12 cellular contexts compared by ENCODE assay signal in genomic region chr1:94245747-94246438, GRCh38. TPM values are rescaled to one million over a fixed set of nuclear protein-coding genes. Genes with fewer than 3 reads are reported as not detected.
DNase-seq lines count a peak whose midpoint lies in the region; ATAC-seq and TF ChIP-seq lines count a peak whose summit lies in the region.
"Had no signal": no experiment of that assay in that cellular context is flagged by ENCODE, and none has a peak within 500 bp of the region (broad histone marks: within the 10 kb centered on the region; RNA-seq: fewer than 3 reads in every experiment).

No MANE protein-coding gene starts in this region.

- H3K9me3 Mint-ChIP-seq in type B pancreatic cell, result peaks cover 13% of the 10 kb centered on the region

- TF ChIP-seq CTCF in heart right ventricle (IDR thresholded peaks at IDR 0.05) (no peak), coronary artery (IDR thresholded peaks at IDR 0.05) (no peak), type B pancreatic cell (conservative IDR thresholded peaks at IDR 0.05) (no peak)

- H3K4ac ChIP-seq in mesenchymal stem cell (ENCODE audit: low read depth in 1 of 2, low read length in 2 of 2), result no peak overlapping the region

- H2BK5ac ChIP-seq in mesenchymal stem cell (ENCODE audit: low read depth, low read length, poor library complexity, severe bottlenecking), result peak overlapping the region; percentile 91

- peaks cover 2% of the 10 kb centered on the region for H3K79me1 ChIP-seq in mesenchymal stem cell (replicated peaks; ENCODE audit: low read length, poor library complexity, severe bottlenecking)

- H3K27ac ChIP-seq in heart right ventricle (peak overlapping the region; percentile 84 to 96 (median 90)), coronary artery (peak overlapping the region; percentile 85 to 89), mesenchymal stem cell (ENCODE audit: low read length, poor library complexity, severe bottlenecking) (peak overlapping the region; percentile 93)

- no peak overlapping the region for H2BK120ac ChIP-seq in mesenchymal stem cell (ENCODE audit: low read depth, low read length)

- H2AFZ ChIP-seq in mesenchymal stem cell (ENCODE audit: low read depth, low read length), result no peak overlapping the region

- H3K9ac ChIP-seq in mesenchymal stem cell (ENCODE audit: low read length), result peak overlapping the region; percentile 91

- H3K4me1 ChIP-seq in heart right ventricle, result peaks cover 0 to 15% (median 6%) of the 10 kb centered on the region in 9 donors
- peaks cover 1% of the 10 kb centered on the region for H3K4me1 ChIP-seq in mesenchymal stem cell (ENCODE audit: control insufficient read depth, insufficient read depth, low read depth, low read length)

- no peaks in the 10 kb centered on the region for H3K36me3 ChIP-seq in heart right ventricle
- no peaks in the 10 kb centered on the region for H3K36me3 ChIP-seq in mesenchymal stem cell (ENCODE audit: control insufficient read depth in 1 of 2, insufficient read depth in 2 of 2, low read depth in 1 of 2, low read length in 2 of 2)

- peak overlapping the region; percentile 35 for H2AK5ac ChIP-seq in mesenchymal stem cell (ENCODE audit: low read length, severe bottlenecking)

- no peak overlapping the region for H4K8ac ChIP-seq in mesenchymal stem cell (ENCODE audit: low read length)

- peak overlapping the region; percentile 57 to 88 (median 68) for H3K4me3 ChIP-seq in heart right ventricle
- peak overlapping the region; percentile 84 for H3K4me3 ChIP-seq in coronary artery
- peak overlapping the region in 1 of 2 experiments; percentile 83 for H3K4me3 ChIP-seq in mesenchymal stem cell (ENCODE audit: insufficient read depth in 1 of 2, low read depth in 1 of 2, low read length in 2 of 2)
- H3K4me3 ChIP-seq: mucosa of descending colon had no signal

- no peak overlapping the region for H3K23ac ChIP-seq in mesenchymal stem cell (ENCODE audit: low read length in 2 of 2)

- no peak overlapping the region for H3K18ac ChIP-seq in mesenchymal stem cell (ENCODE audit: low read depth in 1 of 2, low read length in 2 of 2)

- H3K27me3 ChIP-seq in heart right ventricle (peaks cover 0 to 69% (median 0%) of the 10 kb centered on the region in 7 donors), mesenchymal stem cell (ENCODE audit: control insufficient read depth in 1 of 2, insufficient read depth in 1 of 2, low read length in 2 of 2) (no peaks in the 10 kb centered on the region)

- peaks cover 47% of the 10 kb centered on the region for H3K27me3 Mint-ChIP-seq in type B pancreatic cell

- no peak overlapping the region for H4K91ac ChIP-seq in mesenchymal stem cell (ENCODE audit: low read length)

- H2BK12ac ChIP-seq in mesenchymal stem cell (ENCODE audit: low read length in 2 of 2), result no peak overlapping the region

- peak overlapping the region; percentile 65 for H3K4me2 ChIP-seq in mesenchymal stem cell (ENCODE audit: low read length, poor library complexity, severe bottlenecking)

- H2BK15ac ChIP-seq in mesenchymal stem cell (ENCODE audit: low read depth, poor library complexity, severe bottlenecking), result no peak overlapping the region

- intact Hi-C loops in heart right ventricle (cut with DNase I) (loop anchor here in 8 of 10 donors (2.0 to 10.0 kb wide), 8 partner anchors 49 to 199 kb away; no protein-coding TSS in a partner anchor), left ventricle myocardium superior (cut with micrococcal nuclease) (loop anchor here (10.0 kb wide), 1 partner anchor 79 kb away; no protein-coding TSS in a partner anchor)

- H3K4me1 Mint-ChIP-seq in type B pancreatic cell (ENCODE audit: unreplicated experiment), result peaks cover 15% of the 10 kb centered on the region

- H3K14ac ChIP-seq in mesenchymal stem cell (ENCODE audit: low read length in 2 of 2), result no peak overlapping the region

- 57 to 71% methylated on average over 5 of the region's 5 CpGs for WGBS in heart right ventricle, 2 donors
- WGBS in mesenchymal stem cell, result 93% methylated on average over 4 of the region's 5 CpGs

- H3K4me3 Mint-ChIP-seq in type B pancreatic cell, result peak overlapping the region; percentile 95

- peaks cover 9% of the 10 kb centered on the region for H3K36me3 Mint-ChIP-seq in type B pancreatic cell

- peak in 1 of 8 donors; percentile 20 for ATAC-seq in heart right ventricle
- ATAC-seq in left ventricle myocardium superior, result no peak
- no peak for ATAC-seq in GM21529 (IDR thresholded peaks at IDR 0.05; ENCODE audit: unreplicated experiment)
- ATAC-seq: stimulated activated naive CD8-positive, alpha-beta T cell treated with anti-CD3 and anti-CD28 coated beads, Interleukin-15, Interleukin-2, amounts not matched to agents 100 U/mL and 50 U/mL, for 24 hours had no signal

- H3K27ac Mint-ChIP-seq in type B pancreatic cell, result peak overlapping the region; percentile 93

- H3K9me3 ChIP-seq in heart right ventricle (peaks cover 0 to 35% (median 22%) of the 10 kb centered on the region in 11 donors), mesenchymal stem cell (ENCODE audit: control insufficient read depth, low read length) (no peaks in the 10 kb centered on the region)
- H3K9me3 ChIP-seq: mucosa of descending colon had no signal

- DNase-seq in heart right ventricle (no peak), left ventricle myocardium superior (no peak), coronary artery (ENCODE audit: low spot score) (no peak), mesenchymal stem cell (no peak), type B pancreatic cell (ENCODE audit: extremely low spot score, unreplicated experiment) (no peak), NOMO-1 (lab: John Stamatoyannopoulos, UW; ENCODE audit: unreplicated experiment in 2 of 2) (no peak), NCI-H226 (no peak)
- DNase-seq: activated CD4-positive, alpha-beta T cell treated with anti-CD3 and anti-CD28 coated beads, Interleukin-2, amount 50 U/mL, for 48 hours; amniotic stem cell; mucosa of descending colon; stimulated activated naive CD8-positive, alpha-beta T cell treated with anti-CD3 and anti-CD28 coated beads, Interleukin-15, Interleukin-2, amounts not matched to agents 100 U/mL and 50 U/mL, for 24 hours had no signal

RNA-seq across cellular contexts. Expression of gene ARHGAP29, which starts 8.5 kb away (rescaled TPM):
- total RNA-seq in heart right ventricle (10 to 100 TPM; 20.9 to 34.3 (median 28.8) TPM), left ventricle myocardium superior (25.9 TPM), type B pancreatic cell (ENCODE audit: low replicate concordance) (42.7 and 213 TPM in 2 replicates)
- 10 to 100 TPM in 1 of 2 donors, 1 to 10 TPM in 1; 8.8 to 23.8 TPM for polyA plus RNA-seq in heart right ventricle
- polyA plus RNA-seq in mesenchymal stem cell (2013, experiment 1 of 2), result 4.1 TPM
- polyA plus RNA-seq in mesenchymal stem cell (2013, experiment 2 of 2), result 4.1 TPM
